ENCODE assay signal across 19 cellular contexts in the genomic region with DNA sequence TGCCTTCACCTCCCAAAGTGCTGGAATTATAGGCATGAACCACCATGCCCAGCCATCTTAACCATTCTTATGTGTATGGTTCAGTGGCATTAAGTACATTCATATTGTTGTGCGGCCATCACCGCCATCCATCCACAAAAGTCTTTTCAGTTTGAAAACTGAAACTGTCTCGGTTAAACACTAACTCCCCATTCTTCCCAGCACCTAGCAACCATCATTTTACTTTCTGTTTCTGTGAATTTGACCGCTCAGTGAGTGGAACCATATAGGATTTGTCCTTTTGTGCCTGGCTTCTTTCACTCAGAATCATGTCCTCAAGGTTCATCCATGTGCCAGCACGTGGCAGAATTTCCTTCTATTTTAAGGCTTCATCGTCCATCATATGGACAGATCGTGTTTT.
"Had no signal": no experiment of that assay in that cellular context is flagged by ENCODE, and none has a peak within 500 bp of the region (broad histone marks: within the 10 kb centered on the region; RNA-seq: fewer than 3 reads in every experiment).

No MANE protein-coding gene starts in this region.

- H3K4me3 ChIP-seq: ascending aorta, colonic mucosa, sigmoid colon, upper lobe of right lung had no signal

- FAIRE-seq: keratinocyte had no signal

- H3K4me1 ChIP-seq: ascending aorta, colonic mucosa had no signal

- DNase-seq: activated CD4-positive, alpha-beta T cell treated with anti-CD3 and anti-CD28 coated beads, Interleukin-2, amount 50 U/mL, for 4 hours; activated naive CD4-positive, alpha-beta T cell treated with Interleukin-2 at 50 U/mL for 16 hours; activated T-cell treated with anti-CD3 and anti-CD28 coated beads for 4 hours; colonic mucosa; endodermal cell; foreskin fibroblast; glutamatergic neuron; hypothalamus; nucleus accumbens; sigmoid colon; stimulated activated CD4-positive, alpha-beta T cell treated with anti-CD3 and anti-CD28 coated beads, Interleukin-4, amount 100 ng/mL, for 4 hours; stimulated activated naive B cell treated with anti-CD40 and anti-IgM and Interleukin-4, amounts not matched to agents 10 μg/mL and 1 μg/mL and 100 μg/mL, for 72 hours; T-helper 9 cell; upper lobe of right lung had no signal

- H3K27ac ChIP-seq: ascending aorta, colonic mucosa, epithelial cell of prostate, sigmoid colon, upper lobe of right lung had no signal

- H3K36me3 ChIP-seq: colonic mucosa had no signal

- H3K27me3 ChIP-seq: ascending aorta, colonic mucosa, sigmoid colon, upper lobe of right lung had no signal

- H3K9me3 ChIP-seq: ascending aorta, colonic mucosa, sigmoid colon, upper lobe of right lung had no signal

- ATAC-seq: left lobe of liver; natural killer cell treated with Interleukin-12 subunit alpha and Interleukin-12 subunit beta and Interleukin-15 and Interleukin-18, amount 100 ng/mL, for 72 hours; stimulated activated naive B cell treated with anti-CD40 and anti-IgM and Interleukin-4, amounts not matched to agents 10 μg/mL and 1 μg/mL and 100 μg/mL, for 72 hours had no signal
